ENCODE assay signal across 22 cellular contexts in the genomic region with DNA sequence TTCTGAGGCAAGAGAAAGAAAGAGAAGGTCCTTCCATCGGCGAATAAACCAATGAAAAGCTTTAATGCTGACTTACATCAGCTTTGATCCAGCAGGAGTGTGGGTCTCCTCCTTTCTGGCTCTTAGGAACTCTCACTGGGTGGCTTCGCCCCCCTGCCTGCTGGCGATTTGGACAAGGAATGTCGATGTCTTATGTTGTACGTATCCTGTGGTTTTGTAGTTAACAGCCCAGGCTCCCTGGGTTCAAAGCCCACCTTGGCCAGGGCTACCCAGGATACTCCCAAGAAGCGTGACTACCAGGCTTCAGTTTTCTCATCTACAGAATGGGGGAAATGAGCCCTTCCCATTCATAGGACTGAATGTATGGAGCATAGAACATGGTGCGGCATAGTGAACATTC.
"Had no signal": no experiment of that assay in that cellular context is flagged by ENCODE, and none has a peak within 500 bp of the region (broad histone marks: within the 10 kb centered on the region; RNA-seq: fewer than 3 reads in every experiment).

No MANE protein-coding gene starts in this region.

- H3K9me3 Mint-ChIP-seq: activated CD4-positive, alpha-beta T cell treated with anti-CD3 and anti-CD28 coated beads, Interleukin-2, amount 10 ng/mL, durations not matched to agents 7 days and 5 days; activated naive CD4-positive, alpha-beta T cell treated with anti-CD3 and anti-CD28 coated beads, Interleukin-2, amount 50 U/mL, for 24 hours; activated T-helper 1 cell treated with anti-CD3 and anti-CD28 coated beads, Interleukin-12 subunit alpha, Interleukin-12 subunit beta, Interleukin-2, Interleukin-4 antibody, amounts not matched to agents 30 ng/mL and 10 ng/mL and 1 ng/mL, durations not matched to agents 14 hours and 24 hours and 36 hours; naive thymus-derived CD4-positive, alpha-beta T cell had no signal

- H3K27me3 ChIP-seq: body of pancreas, foreskin keratinocyte, thyroid gland had no signal

- H3K9me3 ChIP-seq: body of pancreas, spleen, thyroid gland had no signal

- H3K36me3 ChIP-seq: spleen, thyroid gland, WERI-Rb-1 had no signal

- ATAC-seq: activated CD8-positive, alpha-beta T cell treated with anti-CD3 and anti-CD28 coated beads, Interleukin-2, amount 10 ng/mL, durations not matched to agents 7 days and 5 days; naive thymus-derived CD4-positive, alpha-beta T cell had no signal

- H3K4me3 Mint-ChIP-seq: activated CD4-positive, alpha-beta T cell treated with anti-CD3 and anti-CD28 coated beads, Interleukin-2, amount 10 ng/mL, durations not matched to agents 7 days and 5 days; activated CD8-positive, alpha-beta T cell treated with anti-CD3 and anti-CD28 coated beads, Interleukin-2, amount 10 ng/mL, durations not matched to agents 7 days and 5 days; activated naive CD4-positive, alpha-beta T cell treated with anti-CD3 and anti-CD28 coated beads, Interleukin-2, amount 50 U/mL, for 24 hours; activated T-helper 1 cell treated with anti-CD3 and anti-CD28 coated beads, Interleukin-12 subunit alpha, Interleukin-12 subunit beta, Interleukin-2, Interleukin-4 antibody, amounts not matched to agents 30 ng/mL and 10 ng/mL and 1 ng/mL, durations not matched to agents 14 hours and 24 hours and 36 hours; naive thymus-derived CD4-positive, alpha-beta T cell; neural crest cell had no signal

- DNase-seq: activated CD4-positive, alpha-beta T cell treated with anti-CD3 and anti-CD28 coated beads, Interleukin-2, amount 10 ng/mL, durations not matched to agents 7 days and 5 days; activated CD4-positive, CD25-positive, alpha-beta regulatory T cell treated with anti-CD3 and anti-CD28 coated beads, Interleukin-2, amount 50 U/mL, for 72 hours; activated CD8-positive, alpha-beta T cell treated with anti-CD3 and anti-CD28 coated beads, Interleukin-2, amount 10 ng/mL, durations not matched to agents 7 days and 5 days; activated gamma-delta T cell; anterior cingulate cortex; hippocampal formation; left cardiac atrium; mesenchymal stem cell; naive thymus-derived CD4-positive, alpha-beta T cell; occipital lobe; stimulated activated CD4-positive, alpha-beta T cell treated with anti-CD3 and anti-CD28 coated beads, Interleukin-4, amount 100 ng/mL, for 1 hour; stimulated activated naive CD4-positive, alpha-beta T cell treated with Interleukin-2 at 50 U/mL for 16 hours; substantia nigra; T-helper 2 cell; WERI-Rb-1 had no signal

- H3K4me1 Mint-ChIP-seq: activated CD4-positive, alpha-beta T cell treated with anti-CD3 and anti-CD28 coated beads, Interleukin-2, amount 10 ng/mL, durations not matched to agents 7 days and 5 days; activated naive CD4-positive, alpha-beta T cell treated with anti-CD3 and anti-CD28 coated beads, Interleukin-2, amount 50 U/mL, for 24 hours; naive thymus-derived CD4-positive, alpha-beta T cell; neural crest cell had no signal

- H3K4me3 ChIP-seq: body of pancreas, spleen, thyroid gland had no signal

- H3K27ac Mint-ChIP-seq: activated CD4-positive, alpha-beta T cell treated with anti-CD3 and anti-CD28 coated beads, Interleukin-2, amount 10 ng/mL, durations not matched to agents 7 days and 5 days; activated CD8-positive, alpha-beta T cell treated with anti-CD3 and anti-CD28 coated beads, Interleukin-2, amount 10 ng/mL, durations not matched to agents 7 days and 5 days; activated naive CD4-positive, alpha-beta T cell treated with anti-CD3 and anti-CD28 coated beads, Interleukin-2, amount 50 U/mL, for 24 hours; activated T-helper 1 cell treated with anti-CD3 and anti-CD28 coated beads, Interleukin-12 subunit alpha, Interleukin-12 subunit beta, Interleukin-2, Interleukin-4 antibody, amounts not matched to agents 30 ng/mL and 10 ng/mL and 1 ng/mL, durations not matched to agents 14 hours and 24 hours and 36 hours; naive thymus-derived CD4-positive, alpha-beta T cell had no signal

- H3K36me3 Mint-ChIP-seq: activated naive CD4-positive, alpha-beta T cell treated with anti-CD3 and anti-CD28 coated beads, Interleukin-2, amount 50 U/mL, for 24 hours; naive thymus-derived CD4-positive, alpha-beta T cell had no signal

- H3K4me1 ChIP-seq: body of pancreas, foreskin keratinocyte, spleen had no signal

- H3K27ac ChIP-seq: body of pancreas, thyroid gland, WERI-Rb-1 had no signal
